Comparison of ENCODE assay signal across 8 cellular contexts in genomic region chr19:14517446-14517839, GRCh38. TPM values are rescaled to one million over a fixed set of nuclear protein-coding genes. Genes with fewer than 3 reads are reported as not detected.
DNase-seq lines count a peak whose midpoint lies in the region; ATAC-seq and TF ChIP-seq lines count a peak whose summit lies in the region.

No MANE protein-coding gene starts in this region.

- H3K4me1 ChIP-seq in skeletal muscle satellite cell (ENCODE audit: control insufficient read depth, insufficient read depth, low read length): peaks cover 32% of the 10 kb centered on the region

- ATAC-seq in activated B cell treated with CpG ODN at 0.5 μM for 24 hours (ENCODE audit: low read depth) (no peak), left lobe of liver (no peak), HG02763 (IDR thresholded peaks at IDR 0.05; ENCODE audit: unreplicated experiment) (no peak)

- H3K4me3 ChIP-seq in skeletal muscle satellite cell (ENCODE audit: low read length): peak overlapping the region; percentile 100

- H3K9ac ChIP-seq in skeletal muscle satellite cell (ENCODE audit: low read depth, low read length): peak overlapping the region; percentile 100

- peak overlapping the region; percentile 97 for H3K4me2 ChIP-seq in skeletal muscle satellite cell (ENCODE audit: low read length)

- intact Hi-C loops in activated B cell treated with CpG ODN at 0.5 μM for 24 hours (cut with micrococcal nuclease): no loop called here

- H3K9me3 ChIP-seq in skeletal muscle satellite cell (replicated peaks; ENCODE audit: low read length): no peaks in the 10 kb centered on the region

- no peaks in the 10 kb centered on the region for H3K9me3 Mint-ChIP-seq in T-helper 2 cell treated with Interferon-gamma antibody and Interleukin-4, amounts not matched to agents 5 μg/mL and 100 μg/mL, for 36 hours
- H3K9me3 Mint-ChIP-seq in activated B cell treated with CpG ODN at 0.5 μM for 24 hours (no peaks in the 10 kb centered on the region), glutamatergic neuron (ENCODE audit: unreplicated experiment) (peaks cover 16% of the 10 kb centered on the region)

- H3K27ac Mint-ChIP-seq in T-helper 2 cell treated with Interferon-gamma antibody and Interleukin-4, amounts not matched to agents 5 μg/mL and 100 μg/mL, for 36 hours: peak overlapping the region; percentile 92
- H3K27ac Mint-ChIP-seq in activated B cell treated with CpG ODN at 0.5 μM for 24 hours: peak overlapping the region; percentile 74
- peak overlapping the region; percentile 35 for H3K27ac Mint-ChIP-seq in glutamatergic neuron (ENCODE audit: unreplicated experiment)

- TF ChIP-seq CTCF in activated B cell treated with CpG ODN at 0.5 μM for 24 hours (IDR thresholded peaks at IDR 0.05) (no peak), glutamatergic neuron (IDR thresholded peaks at IDR 0.05; ENCODE audit: partially characterized antibody, unreplicated experiment) (no peak)

- DNase-seq in T-helper 2 cell treated with Interferon-gamma antibody and Interleukin-4, amounts not matched to agents 5 μg/mL and 100 μg/mL, for 36 hours (ENCODE audit: low spot score): no peak
- no peak for DNase-seq in T-helper 2 cell
- DNase-seq in activated B cell treated with CpG ODN at 0.5 μM for 24 hours: no peak
- no peak for DNase-seq in glutamatergic neuron
- DNase-seq in left lobe of liver (ENCODE audit: low spot score): no peak
- DNase-seq in kidney glomerular epithelial cell (lab: John Stamatoyannopoulos, UW): no peak

- H3K36me3 ChIP-seq in skeletal muscle satellite cell (ENCODE audit: insufficient read depth, low read length): peaks cover 35% of the 10 kb centered on the region

- peaks cover 56% of the 10 kb centered on the region for H3K4me1 Mint-ChIP-seq in T-helper 2 cell treated with Interferon-gamma antibody and Interleukin-4, amounts not matched to agents 5 μg/mL and 100 μg/mL, for 36 hours (ENCODE audit: low read depth)
- H3K4me1 Mint-ChIP-seq in activated B cell treated with CpG ODN at 0.5 μM for 24 hours (peaks cover 59% of the 10 kb centered on the region), glutamatergic neuron (ENCODE audit: low read depth, unreplicated experiment) (peaks cover 25% of the 10 kb centered on the region)

- no peaks in the 10 kb centered on the region for H3K27me3 Mint-ChIP-seq in T-helper 2 cell treated with Interferon-gamma antibody and Interleukin-4, amounts not matched to agents 5 μg/mL and 100 μg/mL, for 36 hours (ENCODE audit: low read depth)
- H3K27me3 Mint-ChIP-seq in activated B cell treated with CpG ODN at 0.5 μM for 24 hours (no peaks in the 10 kb centered on the region), glutamatergic neuron (ENCODE audit: unreplicated experiment) (peaks cover 6% of the 10 kb centered on the region)

- CTCF ChIA-PET in activated B cell treated with CpG ODN at 0.5 μM for 24 hours (lab: Charles Lee): interaction anchor here (0.7 to 1.5 kb wide), 3 partner anchors 11 to 37 kb away, joined by 3 read pairs; no protein-coding TSS in a partner anchor

- H3K36me3 Mint-ChIP-seq in T-helper 2 cell treated with Interferon-gamma antibody and Interleukin-4, amounts not matched to agents 5 μg/mL and 100 μg/mL, for 36 hours (ENCODE audit: low read depth): peaks cover 41% of the 10 kb centered on the region
- H3K36me3 Mint-ChIP-seq in activated B cell treated with CpG ODN at 0.5 μM for 24 hours (ENCODE audit: low read depth) (peaks cover 44% of the 10 kb centered on the region), glutamatergic neuron (ENCODE audit: unreplicated experiment) (peaks cover 10% of the 10 kb centered on the region)

- no peaks in the 10 kb centered on the region for H3K27me3 ChIP-seq in skeletal muscle satellite cell (ENCODE audit: control insufficient read depth, insufficient read depth, low read length)

- peak overlapping the region; percentile 96 for H3K4me3 Mint-ChIP-seq in T-helper 2 cell treated with Interferon-gamma antibody and Interleukin-4, amounts not matched to agents 5 μg/mL and 100 μg/mL, for 36 hours
- peak overlapping the region; percentile 89 for H3K4me3 Mint-ChIP-seq in activated B cell treated with CpG ODN at 0.5 μM for 24 hours
- H3K4me3 Mint-ChIP-seq in glutamatergic neuron (ENCODE audit: unreplicated experiment): peak overlapping the region; percentile 84

- POLR2A ChIA-PET in activated B cell treated with CpG ODN at 0.5 μM for 24 hours (lab: Charles Lee): interaction anchor here (0.6 to 3.3 kb wide), 12 partner anchors 10 to 268 kb away, joined by 3 to 31 read pairs (median 6); partner anchors contain the start of genes GIPC1, NDUFB7 and TECR

RNA-seq across cellular contexts. Expression of gene DNAJB1, which starts 0.8 kb away (rescaled TPM):
- total RNA-seq in activated B cell treated with CpG ODN at 0.5 μM for 24 hours (56.1 and 58.7 TPM in 2 replicates), glutamatergic neuron (ENCODE audit: unreplicated experiment) (53.9 TPM), left lobe of liver (70.7 TPM)
- 74.3 and 74.9 TPM in 2 replicates for total RNA-seq in skeletal muscle satellite cell (2012; rRNA removed)

RNA-seq across cellular contexts. Expression of gene TECR, which starts 12.0 kb away (rescaled TPM):
- total RNA-seq in activated B cell treated with CpG ODN at 0.5 μM for 24 hours: 55.3 and 58.6 TPM in 2 replicates
- total RNA-seq in glutamatergic neuron (ENCODE audit: unreplicated experiment): 102 TPM
- total RNA-seq in skeletal muscle satellite cell (2012; rRNA removed): 21.0 and 33.6 TPM in 2 replicates
- 101 TPM for total RNA-seq in left lobe of liver

RNA-seq across cellular contexts. Expression of gene GIPC1, which starts 21.5 kb away (rescaled TPM):
- total RNA-seq in activated B cell treated with CpG ODN at 0.5 μM for 24 hours (13.9 and 15.3 TPM in 2 replicates), glutamatergic neuron (ENCODE audit: unreplicated experiment) (53.4 TPM), left lobe of liver (28.2 TPM)
- total RNA-seq in skeletal muscle satellite cell (2012; rRNA removed): 133 and 141 TPM in 2 replicates

RNA-seq across cellular contexts. Expression of gene PTGER1, which starts 42.3 kb away (rescaled TPM):
- total RNA-seq in activated B cell treated with CpG ODN at 0.5 μM for 24 hours (not detected in 2 replicates), glutamatergic neuron (ENCODE audit: unreplicated experiment) (2.0 TPM), left lobe of liver (0.13 TPM)
- 2.8 and 4.1 TPM in 2 replicates for total RNA-seq in skeletal muscle satellite cell (2012; rRNA removed)

RNA-seq across cellular contexts. Expression of gene NDUFB7, which starts 54.4 kb away (rescaled TPM):
- total RNA-seq in activated B cell treated with CpG ODN at 0.5 μM for 24 hours (108 and 129 TPM in 2 replicates), glutamatergic neuron (ENCODE audit: unreplicated experiment) (145 TPM), left lobe of liver (134 TPM)
- total RNA-seq in skeletal muscle satellite cell (2012; rRNA removed): 292 and 323 TPM in 2 replicates

Comparison
In these comparisons a context has a peak if more than half of its experiments do, and no peak if none do; other contexts are left out.
1. H3K27ac Mint-ChIP-seq: peak in every context shown above with its lines; median percentile 92 in T-helper 2 cell treated with Interferon-gamma antibody and Interleukin-4, amounts not matched to agents 5 μg/mL and 100 μg/mL, for 36 hours; 74 in activated B cell treated with CpG ODN at 0.5 μM for 24 hours; 35 in glutamatergic neuron.